Comparison of ENCODE assay signal across 8 cellular contexts in genomic region chr15:101641894-101642293, GRCh38. TPM values are rescaled to one million over a fixed set of nuclear protein-coding genes. Genes with fewer than 3 reads are reported as not detected.
A peak's percentile ranks its signal among the peaks of the same experiment; 100 is the strongest.
DNase-seq lines count a peak whose midpoint lies in the region; ATAC-seq and TF ChIP-seq lines count a peak whose summit lies in the region.

No MANE protein-coding gene starts in this region.

- in situ Hi-C loops in SK-MEL-5 (cut with HindIII; ENCODE audit: low pct_unique_long_range_greater_than_20kb, low sequenced_read_pairs): no loop called here

- H3K4me1 ChIP-seq in thyroid gland: peaks cover 5 to 12% of the 10 kb centered on the region in 2 donors

- H3K36me3 ChIP-seq in thyroid gland: peaks cover 31 to 35% of the 10 kb centered on the region in 2 donors

- no peaks in the 10 kb centered on the region for H3K9me3 Mint-ChIP-seq in activated CD8-positive, alpha-beta memory T cell treated with anti-CD3 and anti-CD28 coated beads, Interleukin-2, amount 10 ng/mL, durations not matched to agents 7 days and 5 days (ENCODE audit: low read depth)
- no peaks in the 10 kb centered on the region for H3K9me3 Mint-ChIP-seq in mesothelial cell of epicardium

- H3K27me3 Mint-ChIP-seq in activated CD8-positive, alpha-beta memory T cell treated with anti-CD3 and anti-CD28 coated beads, Interleukin-2, amount 10 ng/mL, durations not matched to agents 7 days and 5 days: no peaks in the 10 kb centered on the region
- no peaks in the 10 kb centered on the region for H3K27me3 Mint-ChIP-seq in mesothelial cell of epicardium (ENCODE audit: low read depth)

- H3K27ac Mint-ChIP-seq in activated CD8-positive, alpha-beta memory T cell treated with anti-CD3 and anti-CD28 coated beads, Interleukin-2, amount 10 ng/mL, durations not matched to agents 7 days and 5 days: peak overlapping the region; percentile 52
- H3K27ac Mint-ChIP-seq in mesothelial cell of epicardium: no peak overlapping the region

- no peaks in the 10 kb centered on the region for H3K9me3 ChIP-seq in thyroid gland

- peaks cover 31% of the 10 kb centered on the region for H3K36me3 Mint-ChIP-seq in activated CD8-positive, alpha-beta memory T cell treated with anti-CD3 and anti-CD28 coated beads, Interleukin-2, amount 10 ng/mL, durations not matched to agents 7 days and 5 days
- peaks cover 39% of the 10 kb centered on the region for H3K36me3 Mint-ChIP-seq in mesothelial cell of epicardium

- H3K4me3 ChIP-seq in fibroblast of villous mesenchyme (ENCODE audit: low read depth, low read length) (no peak overlapping the region), thyroid gland (replicated peaks in 1 of 3) (no peak overlapping the region)

- ATAC-seq in activated CD8-positive, alpha-beta memory T cell treated with anti-CD3 and anti-CD28 coated beads, Interleukin-2, amount 10 ng/mL, durations not matched to agents 7 days and 5 days: no peak

- intact Hi-C loops in thyroid gland (cut with DNase I): no loop called here

- peak overlapping the region in 2 of 3 donors; percentile 14 to 45 for H3K27ac ChIP-seq in thyroid gland

- no peaks in the 10 kb centered on the region for H3K27me3 ChIP-seq in thyroid gland

- H3K4me1 Mint-ChIP-seq in activated CD8-positive, alpha-beta memory T cell treated with anti-CD3 and anti-CD28 coated beads, Interleukin-2, amount 10 ng/mL, durations not matched to agents 7 days and 5 days: peaks cover 19% of the 10 kb centered on the region
- H3K4me1 Mint-ChIP-seq in mesothelial cell of epicardium: no peaks in the 10 kb centered on the region

- CTCF ChIA-PET in activated CD8-positive, alpha-beta memory T cell treated with anti-CD3 and anti-CD28 coated beads, Interleukin-2, amount 10 ng/mL, durations not matched to agents 7 days and 5 days (lab: Charles Lee): interaction anchor here (0.7 to 4.3 kb wide), 19 partner anchors 8 to 625 kb away, joined by 3 to 44 read pairs (median 6); partner anchors contain the start of genes SNRPA1, TARS3 and TM2D3

- no peak for DNase-seq in activated CD8-positive, alpha-beta memory T cell treated with anti-CD3 and anti-CD28 coated beads, Interleukin-2, amount 10 ng/mL, durations not matched to agents 7 days and 5 days
- DNase-seq in activated CD8-positive, alpha-beta memory T cell treated with anti-CD3 and anti-CD28 coated beads for 24 hours: no peak
- DNase-seq in SK-MEL-5 (ENCODE audit: low read depth, low spot score) (peak; percentile 10), fibroblast of villous mesenchyme (ENCODE audit: low read depth) (peak; percentile 78), thyroid gland (no peak), cortex of kidney (lab: John Stamatoyannopoulos, UW) (no peak), NCI-H1092 treated with DMSO at 0.1 percent for 48 hours (lab: John Stamatoyannopoulos, UW) (no peak), mesothelial cell of epicardium (ENCODE audit: low spot score in 2 of 2, unreplicated experiment in 2 of 2) (no peak)

- TF ChIP-seq POLR2A in thyroid gland (IDR thresholded peaks at IDR 0.05): no peak

- H3K4me3 Mint-ChIP-seq in activated CD8-positive, alpha-beta memory T cell treated with anti-CD3 and anti-CD28 coated beads, Interleukin-2, amount 10 ng/mL, durations not matched to agents 7 days and 5 days: no peak overlapping the region
- H3K4me3 Mint-ChIP-seq in mesothelial cell of epicardium: no peak overlapping the region

- no peak for TF ChIP-seq CTCF in fibroblast of villous mesenchyme (IDR thresholded peaks at IDR 0.05; ENCODE audit: insufficient read depth, low read depth, low read length)
- TF ChIP-seq CTCF in thyroid gland (IDR thresholded peaks at IDR 0.05): no peak
- TF ChIP-seq CTCF in mesothelial cell of epicardium (IDR thresholded peaks at IDR 0.05; ENCODE audit: unreplicated experiment): no peak

- WGBS in thyroid gland, 2 donors: 60 to 66% methylated on average over 1 of the region's 1 CpG

RNA-seq across cellular contexts. Expression of gene TM2D3, which starts 10.3 kb away (rescaled TPM):
- total RNA-seq in activated CD8-positive, alpha-beta memory T cell treated with anti-CD3 and anti-CD28 coated beads, Interleukin-2, amount 10 ng/mL, durations not matched to agents 7 days and 5 days: 10 to 100 TPM; 43.2 to 51.6 TPM
- total RNA-seq in SK-MEL-5 (2014; rRNA removed; shearing (Covaris generic)): 48.4 and 53.7 TPM in 2 replicates
- polyA plus RNA-seq in SK-MEL-5 (2015; cell fraction: cytosol; rRNA removed): 35.5 and 45.2 TPM in 2 replicates
- polyA plus RNA-seq in SK-MEL-5 (2015; cell fraction: nucleus; rRNA removed): 70.0 and 80.9 TPM in 2 replicates
- total RNA-seq in fibroblast of villous mesenchyme (36.7 and 48.4 TPM in 2 replicates), thyroid gland (10 to 100 TPM; 54.8 to 92.5 (median 71.5) TPM), mesothelial cell of epicardium (49.3 to 51.9 TPM (median 51.2 TPM) in 3 replicates)

Comparison
In these comparisons a context has a peak if more than half of its experiments do, and no peak if none do; other contexts are left out.
1. DNase-seq: peak in SK-MEL-5 (single experiment) and fibroblast of villous mesenchyme (single experiment); none in activated CD8-positive, alpha-beta memory T cell treated with anti-CD3 and anti-CD28 coated beads, Interleukin-2, amount 10 ng/mL, durations not matched to agents 7 days and 5 days (single experiment), activated CD8-positive, alpha-beta memory T cell treated with anti-CD3 and anti-CD28 coated beads for 24 hours (single experiment), thyroid gland (0 of 2), cortex of kidney (single experiment), NCI-H1092 treated with DMSO at 0.1 percent for 48 hours (single experiment) and mesothelial cell of epicardium (0 of 2).